In the genomic region with DNA sequence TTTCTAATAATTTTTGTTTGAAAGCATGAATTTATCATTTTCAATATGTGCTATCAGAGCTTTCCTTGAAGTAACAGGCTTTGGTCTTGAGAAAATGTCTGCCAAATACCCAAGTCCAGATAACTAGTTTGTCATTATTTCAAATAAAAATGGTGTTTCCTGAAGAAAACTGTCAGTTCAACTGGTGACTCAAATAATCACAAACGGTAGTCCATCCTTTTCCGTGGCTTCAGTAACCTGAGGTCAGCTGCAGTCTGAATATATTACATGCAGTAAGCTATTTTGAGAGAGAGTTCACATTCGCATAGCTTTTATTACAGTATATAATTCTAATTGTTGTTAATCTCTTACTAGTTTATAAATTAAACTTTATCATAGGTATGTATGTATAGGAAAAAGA, we compare ENCODE assay signal across 26 cellular contexts. TPM values are rescaled to one million over a fixed set of nuclear protein-coding genes. Genes with fewer than 3 reads are reported as not detected.
"Had no signal": no experiment of that assay in that cellular context is flagged by ENCODE, and none has a peak within 500 bp of the region (broad histone marks: within the 10 kb centered on the region; RNA-seq: fewer than 3 reads in every experiment).

No MANE protein-coding gene starts in this region.

- H3K27ac Mint-ChIP-seq: IgD-negative memory B cell had no signal

- H3K27ac ChIP-seq: HL-60, KMS-11, PC-9, Peyer's patch had no signal

- H2AFZ ChIP-seq: PC-9 had no signal

- H3K36me3 Mint-ChIP-seq: IgD-negative memory B cell had no signal

- H3K9me2 ChIP-seq: SK-N-SH had no signal

- ATAC-seq: K562 had no signal

- H3K9me3 ChIP-seq: Peyer's patch, SK-N-SH had no signal

- H3K4me2 ChIP-seq: KMS-11, PC-9, SK-N-SH had no signal

- DNase-seq: Kasumi-1, MM.1S, NCI-H1092 treated with DMSO at 0.1 percent for 48 hours, NCI-H1436, NCI-H187, NCI-H2029, NCI-H2081 treated with DMSO at 0.1 percent for 48 hours, NCI-H2171, NCI-H226, NCI-H446, NCI-H510A, NCI-H524 treated with DMSO at 0.1 percent for 48 hours, NCI-H69, NCI-H774, OCI-M1, PC-9, Peyer's patch, Right ventricle myocardium superior, SK-N-SH had no signal

- H3K4me3 Mint-ChIP-seq: IgD-negative memory B cell had no signal

- H3K27me3 ChIP-seq: Peyer's patch had no signal

- H3K27me3 Mint-ChIP-seq: IgD-negative memory B cell had no signal

- H3K4me3 ChIP-seq: K562, PC-9, Peyer's patch had no signal

- H3K9me3 Mint-ChIP-seq: IgD-negative memory B cell had no signal

RNA-seq across cellular contexts. Expression of a gene that starts 43.2 kb away (rescaled TPM):
- total RNA-seq: K562, M059J, RPMI7951, SK-MEL-5 had no signal
